16 cellular contexts compared by ENCODE assay signal in genomic region chr3:6132684-6133432, GRCh38.
DNase-seq lines count a peak whose midpoint lies in the region; ATAC-seq and TF ChIP-seq lines count a peak whose summit lies in the region.
"Had no signal": no experiment of that assay in that cellular context is flagged by ENCODE, and none has a peak within 500 bp of the region (broad histone marks: within the 10 kb centered on the region; RNA-seq: fewer than 3 reads in every experiment).

No MANE protein-coding gene starts in this region.

- H3K4me1 Mint-ChIP-seq in activated naive CD4-positive, alpha-beta T cell treated with anti-CD3 and anti-CD28 coated beads, Interleukin-2, amount 10 ng/mL, durations not matched to agents 7 days and 5 days = no peaks in the 10 kb centered on the region
- H3K4me1 Mint-ChIP-seq: GM23338 had no signal

- no peak for TF ChIP-seq CTCF in GM10266 (IDR thresholded peaks at IDR 0.05; ENCODE audit: control insufficient read depth, insufficient read depth, low read depth, missing control alignments)

- no peak overlapping the region for H3K4me3 Mint-ChIP-seq in activated naive CD4-positive, alpha-beta T cell treated with anti-CD3 and anti-CD28 coated beads, Interleukin-2, amount 10 ng/mL, durations not matched to agents 7 days and 5 days
- H3K4me3 Mint-ChIP-seq: GM23338 had no signal

- DNase-seq in GM10266 (ENCODE audit: extremely low spot score) = peak; percentile 8
- no peak for DNase-seq in NCI-H2196 (lab: John Stamatoyannopoulos, UW; ENCODE audit: unreplicated experiment)
- DNase-seq in DMS53 treated with DMSO at 0.1 percent for 48 hours (lab: John Stamatoyannopoulos, UW; ENCODE audit: unreplicated experiment) = no peak
- no peak for DNase-seq in activated naive CD4-positive, alpha-beta T cell treated with anti-CD3 and anti-CD28 coated beads, Interleukin-2, amount 10 ng/mL, durations not matched to agents 7 days and 5 days
- no peak for DNase-seq in OCI-M2 (lab: John Stamatoyannopoulos, UW; ENCODE audit: unreplicated experiment)
- DNase-seq: DMS 273 treated with DMSO at 0.1 percent for 48 hours, EL, NCI-H1436 treated with DMSO at 0.1 percent for 48 hours, NCI-H2081 treated with DMSO at 0.1 percent for 48 hours, NCI-H2227 treated with DMSO at 0.1 percent for 48 hours, NCI-H524 treated with DMSO at 0.1 percent for 48 hours, T-helper 1 cell had no signal

- no peak overlapping the region for H3K27ac Mint-ChIP-seq in activated naive CD4-positive, alpha-beta T cell treated with anti-CD3 and anti-CD28 coated beads, Interleukin-2, amount 10 ng/mL, durations not matched to agents 7 days and 5 days
- H3K27ac Mint-ChIP-seq: GM23338 had no signal

- ATAC-seq in GM18867 (IDR thresholded peaks at IDR 0.05; ENCODE audit: unreplicated experiment) (peak; percentile 81), GM21717 (IDR thresholded peaks at IDR 0.05; ENCODE audit: unreplicated experiment) (peak; percentile 83), HG03066 (IDR thresholded peaks at IDR 0.05; ENCODE audit: low read depth, unreplicated experiment) (peak; percentile 66)
- ATAC-seq: GM23338 had no signal

- H3K9me3 Mint-ChIP-seq in activated naive CD4-positive, alpha-beta T cell treated with anti-CD3 and anti-CD28 coated beads, Interleukin-2, amount 10 ng/mL, durations not matched to agents 7 days and 5 days = peaks cover 20% of the 10 kb centered on the region

- no peaks in the 10 kb centered on the region for H3K27me3 Mint-ChIP-seq in activated naive CD4-positive, alpha-beta T cell treated with anti-CD3 and anti-CD28 coated beads, Interleukin-2, amount 10 ng/mL, durations not matched to agents 7 days and 5 days

- CTCF ChIA-PET in activated naive CD4-positive, alpha-beta T cell treated with anti-CD3 and anti-CD28 coated beads, Interleukin-2, amount 10 ng/mL, durations not matched to agents 7 days and 5 days (lab: Charles Lee) = no interaction called here

- H3K36me3 Mint-ChIP-seq in activated naive CD4-positive, alpha-beta T cell treated with anti-CD3 and anti-CD28 coated beads, Interleukin-2, amount 10 ng/mL, durations not matched to agents 7 days and 5 days = no peaks in the 10 kb centered on the region
